Comparison of ENCODE assay signal across 8 cellular contexts in genomic region chr14:20630340-20631022, GRCh38. TPM values are rescaled to one million over a fixed set of nuclear protein-coding genes. Genes with fewer than 3 reads are reported as not detected.
DNase-seq lines count a peak whose midpoint lies in the region; ATAC-seq lines count a peak whose summit lies in the region.

No MANE protein-coding gene starts in this region.

- peak overlapping the region; percentile 55 for H3K27ac Mint-ChIP-seq in activated naive CD8-positive, alpha-beta T cell treated with anti-CD3 and anti-CD28 coated beads, Interleukin-2, amount 10 ng/mL, durations not matched to agents 7 days and 5 days

- peaks cover 32% of the 10 kb centered on the region for H3K4me1 Mint-ChIP-seq in activated naive CD8-positive, alpha-beta T cell treated with anti-CD3 and anti-CD28 coated beads, Interleukin-2, amount 10 ng/mL, durations not matched to agents 7 days and 5 days

- H3K9me3 Mint-ChIP-seq in activated naive CD8-positive, alpha-beta T cell treated with anti-CD3 and anti-CD28 coated beads, Interleukin-2, amount 10 ng/mL, durations not matched to agents 7 days and 5 days: no peaks in the 10 kb centered on the region

- peak overlapping the region; percentile 80 for H3K4me3 Mint-ChIP-seq in activated naive CD8-positive, alpha-beta T cell treated with anti-CD3 and anti-CD28 coated beads, Interleukin-2, amount 10 ng/mL, durations not matched to agents 7 days and 5 days

- DNase-seq in stimulated activated CD4-positive, alpha-beta T cell treated with anti-CD3 and anti-CD28 coated beads, Interleukin-12 subunit alpha, Interleukin-12 subunit beta, amount 100 ng/mL, for 48 hours (ENCODE audit: low read depth in 2 of 3, low spot score in 1 of 3): peak in 2 of 3 donors; percentile 44 to 55
- no peak for DNase-seq in stimulated activated CD4-positive, alpha-beta T cell treated with anti-CD3 and anti-CD28 coated beads, Interleukin-4, amount 100 ng/mL, for 1 hour
- DNase-seq in NCI-H226: peak; percentile 39
- no peak for DNase-seq in activated naive CD8-positive, alpha-beta T cell treated with anti-CD3 and anti-CD28 coated beads, Interleukin-2, amount 10 ng/mL, durations not matched to agents 7 days and 5 days
- DNase-seq in iPS-NIHi11 (ENCODE audit: low spot score): peak; percentile 41
- peak; percentile 47 to 61 for DNase-seq in stimulated activated CD4-positive, alpha-beta T cell treated with anti-CD3 and anti-CD28 coated beads, Interleukin-2, amount 100 ng/mL, for 24 hours
- DNase-seq in dedifferentiated amniotic fluid mesenchymal stem cell (ENCODE audit: extremely low spot score): no peak

- ATAC-seq in activated naive CD8-positive, alpha-beta T cell treated with anti-CD3 and anti-CD28 coated beads, Interleukin-2, amount 10 ng/mL, durations not matched to agents 7 days and 5 days (ENCODE audit: low read depth): peak; percentile 17
- ATAC-seq in HG03442 (IDR thresholded peaks at IDR 0.05; ENCODE audit: unreplicated experiment): no peak

- POLR2A ChIA-PET in activated naive CD8-positive, alpha-beta T cell treated with anti-CD3 and anti-CD28 coated beads, Interleukin-2, amount 10 ng/mL, durations not matched to agents 7 days and 5 days (lab: Charles Lee): interaction anchor here (0.7 to 1.9 kb wide), 3 partner anchors 8 to 217 kb away, joined by 3 to 7 read pairs (median 4); partner anchors contain the start of gene TEP1

- H3K27me3 Mint-ChIP-seq in activated naive CD8-positive, alpha-beta T cell treated with anti-CD3 and anti-CD28 coated beads, Interleukin-2, amount 10 ng/mL, durations not matched to agents 7 days and 5 days: peaks cover 85% of the 10 kb centered on the region

- peaks cover 1% of the 10 kb centered on the region for H3K36me3 Mint-ChIP-seq in activated naive CD8-positive, alpha-beta T cell treated with anti-CD3 and anti-CD28 coated beads, Interleukin-2, amount 10 ng/mL, durations not matched to agents 7 days and 5 days

RNA-seq across cellular contexts. Expression of gene OR6S1, which starts 11.0 kb away (rescaled TPM):
- not detected for total RNA-seq in activated naive CD8-positive, alpha-beta T cell treated with anti-CD3 and anti-CD28 coated beads, Interleukin-2, amount 10 ng/mL, durations not matched to agents 7 days and 5 days

RNA-seq across cellular contexts. Expression of gene RNASE12, which starts 39.3 kb away (rescaled TPM):
- total RNA-seq in activated naive CD8-positive, alpha-beta T cell treated with anti-CD3 and anti-CD28 coated beads, Interleukin-2, amount 10 ng/mL, durations not matched to agents 7 days and 5 days: not detected

RNA-seq across cellular contexts. Expression of gene RNASE11, which starts 42.7 kb away (rescaled TPM):
- total RNA-seq in activated naive CD8-positive, alpha-beta T cell treated with anti-CD3 and anti-CD28 coated beads, Interleukin-2, amount 10 ng/mL, durations not matched to agents 7 days and 5 days: not detected

RNA-seq across cellular contexts. Expression of gene RNASE4, which starts 53.9 kb away (rescaled TPM):
- total RNA-seq in activated naive CD8-positive, alpha-beta T cell treated with anti-CD3 and anti-CD28 coated beads, Interleukin-2, amount 10 ng/mL, durations not matched to agents 7 days and 5 days: 1 to 10 TPM in 1 of 2 experiments, under 1 TPM in 1; 0.62 to 1.0 TPM

RNA-seq across cellular contexts. Expression of gene ANG, which starts 58.1 kb away (rescaled TPM):
- total RNA-seq in activated naive CD8-positive, alpha-beta T cell treated with anti-CD3 and anti-CD28 coated beads, Interleukin-2, amount 10 ng/mL, durations not matched to agents 7 days and 5 days: 1 to 10 TPM; 1.0 to 1.5 TPM

Comparison
In these comparisons a context has a peak if more than half of its experiments do, and no peak if none do; other contexts are left out.
1. DNase-seq: peak in stimulated activated CD4-positive, alpha-beta T cell treated with anti-CD3 and anti-CD28 coated beads, Interleukin-12 subunit alpha, Interleukin-12 subunit beta, amount 100 ng/mL, for 48 hours (2 of 3), NCI-H226 (single experiment), iPS-NIHi11 (single experiment) and stimulated activated CD4-positive, alpha-beta T cell treated with anti-CD3 and anti-CD28 coated beads, Interleukin-2, amount 100 ng/mL, for 24 hours (2 of 2); none in stimulated activated CD4-positive, alpha-beta T cell treated with anti-CD3 and anti-CD28 coated beads, Interleukin-4, amount 100 ng/mL, for 1 hour (single experiment), activated naive CD8-positive, alpha-beta T cell treated with anti-CD3 and anti-CD28 coated beads, Interleukin-2, amount 10 ng/mL, durations not matched to agents 7 days and 5 days (single experiment) and dedifferentiated amniotic fluid mesenchymal stem cell (single experiment).